1 cellular context compared by ENCODE assay signal in the genomic region with DNA sequence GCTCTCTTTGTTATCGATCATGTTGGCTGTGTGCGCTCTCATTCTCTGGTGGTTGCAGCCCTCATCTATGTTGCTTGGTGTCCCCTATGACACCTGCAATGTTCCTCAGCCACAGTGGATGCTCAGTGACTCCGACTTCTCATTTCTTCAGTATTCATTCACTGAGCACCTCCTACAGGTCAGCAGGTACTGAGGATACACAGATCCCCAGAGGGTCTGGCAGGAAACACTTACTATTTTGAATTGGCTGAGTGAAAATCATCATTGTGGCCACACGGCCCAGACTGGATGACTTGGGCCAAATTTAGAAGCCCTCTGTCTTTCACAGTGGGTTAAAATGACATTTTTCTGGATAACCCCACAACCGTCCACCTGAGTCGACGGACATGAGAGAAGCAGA.
TF ChIP-seq lines count a peak whose summit lies in the region.

No MANE protein-coding gene starts in this region.

TF ChIP-seq in HCT116, 20 proteins besides CTCF, POLR2A, EP300 and RAD21:
- TF ChIP-seq, protein P1, sequence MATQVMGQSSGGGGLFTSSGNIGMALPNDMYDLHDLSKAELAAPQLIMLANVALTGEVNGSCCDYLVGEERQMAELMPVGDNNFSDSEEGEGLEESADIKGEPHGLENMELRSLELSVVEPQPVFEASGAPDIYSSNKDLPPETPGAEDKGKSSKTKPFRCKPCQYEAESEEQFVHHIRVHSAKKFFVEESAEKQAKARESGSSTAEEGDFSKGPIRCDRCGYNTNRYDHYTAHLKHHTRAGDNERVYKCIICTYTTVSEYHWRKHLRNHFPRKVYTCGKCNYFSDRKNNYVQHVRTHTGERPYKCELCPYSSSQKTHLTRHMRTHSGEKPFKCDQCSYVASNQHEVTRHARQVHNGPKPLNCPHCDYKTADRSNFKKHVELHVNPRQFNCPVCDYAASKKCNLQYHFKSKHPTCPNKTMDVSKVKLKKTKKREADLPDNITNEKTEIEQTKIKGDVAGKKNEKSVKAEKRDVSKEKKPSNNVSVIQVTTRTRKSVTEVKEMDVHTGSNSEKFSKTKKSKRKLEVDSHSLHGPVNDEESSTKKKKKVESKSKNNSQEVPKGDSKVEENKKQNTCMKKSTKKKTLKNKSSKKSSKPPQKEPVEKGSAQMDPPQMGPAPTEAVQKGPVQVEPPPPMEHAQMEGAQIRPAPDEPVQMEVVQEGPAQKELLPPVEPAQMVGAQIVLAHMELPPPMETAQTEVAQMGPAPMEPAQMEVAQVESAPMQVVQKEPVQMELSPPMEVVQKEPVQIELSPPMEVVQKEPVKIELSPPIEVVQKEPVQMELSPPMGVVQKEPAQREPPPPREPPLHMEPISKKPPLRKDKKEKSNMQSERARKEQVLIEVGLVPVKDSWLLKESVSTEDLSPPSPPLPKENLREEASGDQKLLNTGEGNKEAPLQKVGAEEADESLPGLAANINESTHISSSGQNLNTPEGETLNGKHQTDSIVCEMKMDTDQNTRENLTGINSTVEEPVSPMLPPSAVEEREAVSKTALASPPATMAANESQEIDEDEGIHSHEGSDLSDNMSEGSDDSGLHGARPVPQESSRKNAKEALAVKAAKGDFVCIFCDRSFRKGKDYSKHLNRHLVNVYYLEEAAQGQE (IDR thresholded peaks at IDR 0.05; ENCODE audit: low read depth), result no peak
- TF ChIP-seq FOSL1 (IDR thresholded peaks at IDR 0.05; ENCODE audit: low read depth), result no peak
- TF ChIP-seq JUND (IDR thresholded peaks at IDR 0.05), result no peak
- TF ChIP-seq EZH2 (IDR thresholded peaks at IDR 0.05), result no peak
- TF ChIP-seq, protein P2, sequence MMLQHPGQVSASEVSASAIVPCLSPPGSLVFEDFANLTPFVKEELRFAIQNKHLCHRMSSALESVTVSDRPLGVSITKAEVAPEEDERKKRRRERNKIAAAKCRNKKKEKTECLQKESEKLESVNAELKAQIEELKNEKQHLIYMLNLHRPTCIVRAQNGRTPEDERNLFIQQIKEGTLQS (IDR thresholded peaks at IDR 0.05), result no peak
- no peak for TF ChIP-seq SRF (IDR thresholded peaks at IDR 0.05; ENCODE audit: low read depth)
- TF ChIP-seq SIN3A (IDR thresholded peaks at IDR 0.05; ENCODE audit: low read depth), result no peak
- TF ChIP-seq TCF7L2 (IDR thresholded peaks at IDR 0.05; ENCODE audit: borderline replicate concordance, extremely low read depth, insufficient read depth, insufficient read length), result no peak
- no peak for TF ChIP-seq ZFX (IDR thresholded peaks at IDR 0.05)
- TF ChIP-seq, protein P3, sequence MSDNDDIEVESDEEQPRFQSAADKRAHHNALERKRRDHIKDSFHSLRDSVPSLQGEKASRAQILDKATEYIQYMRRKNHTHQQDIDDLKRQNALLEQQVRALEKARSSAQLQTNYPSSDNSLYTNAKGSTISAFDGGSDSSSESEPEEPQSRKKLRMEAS (IDR thresholded peaks at IDR 0.05), result no peak
- no peak for TF ChIP-seq SP1 (IDR thresholded peaks at IDR 0.05; ENCODE audit: low read depth)
- TF ChIP-seq EZH2phosphoT487 (IDR thresholded peaks at IDR 0.05; ENCODE audit: borderline replicate concordance), result no peak
- no peak for TF ChIP-seq ZNF274 (IDR thresholded peaks at IDR 0.05; ENCODE audit: low read depth, low read length)
- no peak for TF ChIP-seq EGR1 (IDR thresholded peaks at IDR 0.05; ENCODE audit: low read depth)
- TF ChIP-seq, protein P4, sequence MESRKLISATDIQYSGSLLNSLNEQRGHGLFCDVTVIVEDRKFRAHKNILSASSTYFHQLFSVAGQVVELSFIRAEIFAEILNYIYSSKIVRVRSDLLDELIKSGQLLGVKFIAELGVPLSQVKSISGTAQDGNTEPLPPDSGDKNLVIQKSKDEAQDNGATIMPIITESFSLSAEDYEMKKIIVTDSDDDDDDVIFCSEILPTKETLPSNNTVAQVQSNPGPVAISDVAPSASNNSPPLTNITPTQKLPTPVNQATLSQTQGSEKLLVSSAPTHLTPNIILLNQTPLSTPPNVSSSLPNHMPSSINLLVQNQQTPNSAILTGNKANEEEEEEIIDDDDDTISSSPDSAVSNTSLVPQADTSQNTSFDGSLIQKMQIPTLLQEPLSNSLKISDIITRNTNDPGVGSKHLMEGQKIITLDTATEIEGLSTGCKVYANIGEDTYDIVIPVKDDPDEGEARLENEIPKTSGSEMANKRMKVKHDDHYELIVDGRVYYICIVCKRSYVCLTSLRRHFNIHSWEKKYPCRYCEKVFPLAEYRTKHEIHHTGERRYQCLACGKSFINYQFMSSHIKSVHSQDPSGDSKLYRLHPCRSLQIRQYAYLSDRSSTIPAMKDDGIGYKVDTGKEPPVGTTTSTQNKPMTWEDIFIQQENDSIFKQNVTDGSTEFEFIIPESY (IDR thresholded peaks at IDR 0.05; ENCODE audit: extremely low read depth, insufficient replicate concordance, low read length), result no peak
- no peak for TF ChIP-seq YY1 (IDR thresholded peaks at IDR 0.05; ENCODE audit: extremely low read depth, insufficient replicate concordance, low read depth, low read length)
